In genomic region chr15:97989330-97989729, GRCh38 we compare ENCODE assay signal across 17 cellular contexts. TPM values are rescaled to one million over a fixed set of nuclear protein-coding genes. Genes with fewer than 3 reads are reported as not detected.
DNase-seq lines count a peak whose midpoint lies in the region; ATAC-seq and TF ChIP-seq lines count a peak whose summit lies in the region.
"Had no signal": no experiment of that assay in that cellular context is flagged by ENCODE, and none has a peak within 500 bp of the region (broad histone marks: within the 10 kb centered on the region; RNA-seq: fewer than 3 reads in every experiment).

No MANE protein-coding gene starts in this region.

- WGBS in heart left ventricle, 4 donors, result 35 to 71% (median 40%) methylated on average over 2 of the region's 2 CpGs

- H3K27me3 ChIP-seq in heart left ventricle (no peaks in the 10 kb centered on the region), left ventricle myocardium inferior (ENCODE audit: low read depth) (peaks cover 5% of the 10 kb centered on the region)

- peak; percentile 32 to 46 (median 39) for ATAC-seq in heart left ventricle
- ATAC-seq in stimulated activated naive B cell treated with anti-CD40 and anti-IgM and Interleukin-4, amounts not matched to agents 10 μg/mL and 1 μg/mL and 100 μg/mL, for 72 hours (replicated peaks), result no peak

- H3K4me1 ChIP-seq in heart left ventricle, result peaks cover 0 to 16% (median 7%) of the 10 kb centered on the region in 12 donors
- H3K4me1 ChIP-seq in left ventricle myocardium inferior, result peaks cover 18% of the 10 kb centered on the region
- H3K4me1 ChIP-seq: HAP-1 had no signal

- no peak for TF ChIP-seq CTCF in heart left ventricle (IDR thresholded peaks at IDR 0.05)
- no peak for TF ChIP-seq CTCF in left ventricle myocardium inferior (IDR thresholded peaks at IDR 0.05; ENCODE audit: borderline replicate concordance)
- TF ChIP-seq CTCF in GM20000 (IDR thresholded peaks at IDR 0.05; ENCODE audit: extremely low read depth, missing control alignments), result no peak

- no peak overlapping the region for H3K4me3 Mint-ChIP-seq in stimulated activated naive B cell treated with anti-CD40 and anti-IgM and Interleukin-4, amounts not matched to agents 10 μg/mL and 1 μg/mL and 100 μg/mL, for 72 hours

- H3K27ac Mint-ChIP-seq in stimulated activated naive B cell treated with anti-CD40 and anti-IgM and Interleukin-4, amounts not matched to agents 10 μg/mL and 1 μg/mL and 100 μg/mL, for 72 hours, result no peak overlapping the region

- H3K9me3 Mint-ChIP-seq in stimulated activated naive B cell treated with anti-CD40 and anti-IgM and Interleukin-4, amounts not matched to agents 10 μg/mL and 1 μg/mL and 100 μg/mL, for 72 hours, result peaks cover 13 to 14% of the 10 kb centered on the region in 2 donors

- H3K4me3 ChIP-seq in heart left ventricle (no peak overlapping the region), left ventricle myocardium inferior (no peak overlapping the region)
- H3K4me3 ChIP-seq: HAP-1, PC-9 had no signal

- peaks cover 6 to 17% of the 10 kb centered on the region in 2 donors for H3K27me3 Mint-ChIP-seq in stimulated activated naive B cell treated with anti-CD40 and anti-IgM and Interleukin-4, amounts not matched to agents 10 μg/mL and 1 μg/mL and 100 μg/mL, for 72 hours

- intact Hi-C loops in heart left ventricle (cut with DNase I) (no loop called here), left ventricle myocardium inferior (cut with micrococcal nuclease) (no loop called here)

- TF ChIP-seq POLR2A in heart left ventricle (IDR thresholded peaks at IDR 0.05), result no peak

- peaks cover 6 to 11% of the 10 kb centered on the region in 2 donors for H3K36me3 Mint-ChIP-seq in stimulated activated naive B cell treated with anti-CD40 and anti-IgM and Interleukin-4, amounts not matched to agents 10 μg/mL and 1 μg/mL and 100 μg/mL, for 72 hours

- H3K36me3 ChIP-seq in heart left ventricle (no peaks in the 10 kb centered on the region), left ventricle myocardium inferior (no peaks in the 10 kb centered on the region)
- H3K36me3 ChIP-seq: HAP-1 had no signal

- DNase-seq in heart left ventricle, result no peak
- DNase-seq in left ventricle myocardium inferior, result no peak
- peak; percentile 26 for DNase-seq in UCSD-AML1 (lab: John Stamatoyannopoulos, UW; ENCODE audit: unreplicated experiment)
- DNase-seq in myocyte (ENCODE audit: low read depth), result peak; percentile 28
- DNase-seq in GM20000 (ENCODE audit: low spot score), result no peak
- no peak for DNase-seq in stimulated activated naive B cell treated with anti-CD40 and anti-IgM and Interleukin-4, amounts not matched to agents 10 μg/mL and 1 μg/mL and 100 μg/mL, for 72 hours
- no peak for DNase-seq in NCI-H1694 (lab: John Stamatoyannopoulos, UW)
- DNase-seq: GOT3, IMR-90, KG1, MM.1S, NCI-H2029 treated with DMSO at 0.1 percent for 48 hours, NCI-H2227 treated with DMSO at 0.1 percent for 48 hours, NCI-H526 treated with DMSO at 0.1 percent for 48 hours, PC-9, SHP77 treated with DMSO at 0.1 percent for 48 hours had no signal

- no peaks in the 10 kb centered on the region for H3K4me1 Mint-ChIP-seq in stimulated activated naive B cell treated with anti-CD40 and anti-IgM and Interleukin-4, amounts not matched to agents 10 μg/mL and 1 μg/mL and 100 μg/mL, for 72 hours

- H3K9me3 ChIP-seq in heart left ventricle (peaks cover 0 to 7% (median 0%) of the 10 kb centered on the region in 12 donors), left ventricle myocardium inferior (replicated peaks) (peaks cover 11% of the 10 kb centered on the region)
- H3K9me3 ChIP-seq: HAP-1 had no signal

- H3K27ac ChIP-seq in heart left ventricle, result peak overlapping the region in 1 of 12 donors; percentile 47
- H3K27ac ChIP-seq in left ventricle myocardium inferior (replicated peaks), result no peak overlapping the region
- H3K27ac ChIP-seq: PC-9 had no signal

RNA-seq across cellular contexts. Expression of gene ARRDC4, which starts 28.8 kb away (rescaled TPM):
- total RNA-seq in heart left ventricle, result 10 to 100 TPM in 8 of 9 donors, 1 to 10 TPM in 1; 9.7 to 49.6 (median 19.0) TPM
- 10 to 100 TPM; 11.2 to 17.6 TPM for polyA plus RNA-seq in heart left ventricle
- 11.8 TPM for total RNA-seq in left ventricle myocardium inferior
- 22.7 and 30.6 TPM in 2 replicates for total RNA-seq in myocyte
- 35.5 TPM for polyA plus RNA-seq in myocyte (2012)

Comparison
In these comparisons a context has a peak if more than half of its experiments do, and no peak if none do; other contexts are left out.
1. ATAC-seq: peak in heart left ventricle (4 of 4); none in stimulated activated naive B cell treated with anti-CD40 and anti-IgM and Interleukin-4, amounts not matched to agents 10 μg/mL and 1 μg/mL and 100 μg/mL, for 72 hours (0 of 2).
2. DNase-seq: peak in UCSD-AML1 (single experiment) and myocyte (single experiment); none in heart left ventricle (0 of 5), left ventricle myocardium inferior (single experiment), GM20000 (single experiment), stimulated activated naive B cell treated with anti-CD40 and anti-IgM and Interleukin-4, amounts not matched to agents 10 μg/mL and 1 μg/mL and 100 μg/mL, for 72 hours (single experiment) and NCI-H1694 (single experiment).